32 cellular contexts compared by ENCODE assay signal in genomic region chr6:159089909-159090308, GRCh38. TPM values are rescaled to one million over a fixed set of nuclear protein-coding genes. Genes with fewer than 3 reads are reported as not detected.
DNase-seq lines count a peak whose midpoint lies in the region; ATAC-seq and TF ChIP-seq lines count a peak whose summit lies in the region.
"Had no signal": no experiment of that assay in that cellular context is flagged by ENCODE, and none has a peak within 500 bp of the region (broad histone marks: within the 10 kb centered on the region; RNA-seq: fewer than 3 reads in every experiment).

No MANE protein-coding gene starts in this region.

- no peaks in the 10 kb centered on the region for H3K36me3 Mint-ChIP-seq in activated T-cell treated with anti-CD3 and anti-CD28 coated beads, Interleukin-2, amount 50 U/mL, for 24 hours (ENCODE audit: low read depth)
- peaks cover 1% of the 10 kb centered on the region for H3K36me3 Mint-ChIP-seq in activated CD8-positive, alpha-beta memory T cell treated with anti-CD3 and anti-CD28 coated beads, Interleukin-2, amount 10 ng/mL, durations not matched to agents 7 days and 5 days
- H3K36me3 Mint-ChIP-seq: CD8-positive, alpha-beta T cell had no signal

- no peaks in the 10 kb centered on the region for H3K36me3 ChIP-seq in colonic mucosa
- H3K36me3 ChIP-seq: gastroesophageal sphincter, Peyer's patch, sigmoid colon had no signal

- H3K9me3 ChIP-seq in colonic mucosa, result no peaks in the 10 kb centered on the region
- H3K9me3 ChIP-seq: gastroesophageal sphincter, Peyer's patch, sigmoid colon had no signal

- no peaks in the 10 kb centered on the region for H3K4me1 ChIP-seq in colonic mucosa
- H3K4me1 ChIP-seq: gastroesophageal sphincter, sigmoid colon had no signal

- H3K4me3 ChIP-seq in colonic mucosa, result no peak overlapping the region
- H3K4me3 ChIP-seq: gastroesophageal sphincter, Peyer's patch, sigmoid colon had no signal

- no peak overlapping the region for H3K4me3 Mint-ChIP-seq in activated T-cell treated with anti-CD3 and anti-CD28 coated beads, Interleukin-2, amount 50 U/mL, for 24 hours
- H3K4me3 Mint-ChIP-seq in activated CD8-positive, alpha-beta memory T cell treated with anti-CD3 and anti-CD28 coated beads, Interleukin-2, amount 10 ng/mL, durations not matched to agents 7 days and 5 days, result no peak overlapping the region
- H3K4me3 Mint-ChIP-seq: B cell; CD8-positive, alpha-beta T cell; HFFc6; naive thymus-derived CD4-positive, alpha-beta T cell had no signal

- H3K27me3 Mint-ChIP-seq in activated T-cell treated with anti-CD3 and anti-CD28 coated beads, Interleukin-2, amount 50 U/mL, for 24 hours, result no peaks in the 10 kb centered on the region
- H3K27me3 Mint-ChIP-seq in activated CD8-positive, alpha-beta memory T cell treated with anti-CD3 and anti-CD28 coated beads, Interleukin-2, amount 10 ng/mL, durations not matched to agents 7 days and 5 days, result no peaks in the 10 kb centered on the region
- H3K27me3 Mint-ChIP-seq: B cell; naive thymus-derived CD4-positive, alpha-beta T cell had no signal

- no peak for DNase-seq in activated T-cell treated with anti-CD3 and anti-CD28 coated beads, Interleukin-2, amount 50 U/mL, for 24 hours
- DNase-seq in activated T-cell treated with anti-CD3 and anti-CD28 coated beads for 4 hours (no peak), colonic mucosa (peak; percentile 7), SIG-M5 treated with dmso at 0.1 percent for 504 hours (lab: John Stamatoyannopoulos, UW; ENCODE audit: unreplicated experiment) (no peak)
- peak; percentile 43 for DNase-seq in activated CD8-positive, alpha-beta memory T cell treated with anti-CD3 and anti-CD28 coated beads, Interleukin-2, amount 10 ng/mL, durations not matched to agents 7 days and 5 days
- peak; percentile 41 for DNase-seq in stimulated activated naive CD8-positive, alpha-beta T cell treated with anti-CD3 and anti-CD28 coated beads, Interleukin-15, Interleukin-2, amounts not matched to agents 100 U/mL and 50 U/mL, for 24 hours
- DNase-seq: activated CD4-positive, CD25-positive, alpha-beta regulatory T cell treated with anti-CD3 and anti-CD28 coated beads, Interleukin-2, amount 50 U/mL, for 72 hours; activated gamma-delta T cell treated with Interleukin-2 at 50 U/mL for 16 hours; amniotic stem cell; CD8-positive, alpha-beta T cell; GOT3; HFFc6; midbrain; naive thymus-derived CD4-positive, alpha-beta T cell; NCI-H1092 treated with DMSO at 0.1 percent for 48 hours; NCI-H187; NCI-H446 treated with DMSO at 0.1 percent for 48 hours; NCI-H82; nucleus accumbens; Peyer's patch; SHP77; sigmoid colon; stimulated activated CD4-positive, alpha-beta T cell treated with anti-CD3 and anti-CD28 coated beads, Interleukin-12 subunit alpha, Interleukin-12 subunit beta, amount 100 ng/mL, for 4 hours; stimulated activated CD4-positive, alpha-beta T cell treated with anti-CD3 and anti-CD28 coated beads, Interleukin-4, amount 100 ng/mL, for 1 hour; T-helper 2 cell had no signal

- CTCF ChIA-PET in activated CD8-positive, alpha-beta memory T cell treated with anti-CD3 and anti-CD28 coated beads, Interleukin-2, amount 10 ng/mL, durations not matched to agents 7 days and 5 days (lab: Charles Lee), result interaction anchor here (1.1 to 2.3 kb wide), 4 partner anchors 14 to 45 kb away, joined by 3 to 7 read pairs (median 4); partner anchors contain the start of gene TAGAP

- intact Hi-C loops in colonic mucosa (cut with DNase I), result no loop called here

- H3K9me3 Mint-ChIP-seq in activated T-cell treated with anti-CD3 and anti-CD28 coated beads, Interleukin-2, amount 50 U/mL, for 24 hours, result no peaks in the 10 kb centered on the region
- H3K9me3 Mint-ChIP-seq in activated CD8-positive, alpha-beta memory T cell treated with anti-CD3 and anti-CD28 coated beads, Interleukin-2, amount 10 ng/mL, durations not matched to agents 7 days and 5 days (ENCODE audit: low read depth), result no peaks in the 10 kb centered on the region
- H3K9me3 Mint-ChIP-seq: CD8-positive, alpha-beta T cell; HFFc6 had no signal

- H3K4me1 Mint-ChIP-seq in activated T-cell treated with anti-CD3 and anti-CD28 coated beads, Interleukin-2, amount 50 U/mL, for 24 hours (ENCODE audit: low read depth), result peaks cover 70% of the 10 kb centered on the region
- peaks cover 33% of the 10 kb centered on the region for H3K4me1 Mint-ChIP-seq in activated CD8-positive, alpha-beta memory T cell treated with anti-CD3 and anti-CD28 coated beads, Interleukin-2, amount 10 ng/mL, durations not matched to agents 7 days and 5 days

- H3K27ac ChIP-seq in colonic mucosa, result no peak overlapping the region
- H3K27ac ChIP-seq: gastroesophageal sphincter, Peyer's patch, sigmoid colon had no signal

- no peaks in the 10 kb centered on the region for H3K27me3 ChIP-seq in colonic mucosa
- H3K27me3 ChIP-seq: gastroesophageal sphincter, Peyer's patch, sigmoid colon had no signal

- H3K27ac Mint-ChIP-seq in activated T-cell treated with anti-CD3 and anti-CD28 coated beads, Interleukin-2, amount 50 U/mL, for 24 hours, result peak overlapping the region; percentile 63
- H3K27ac Mint-ChIP-seq in activated CD8-positive, alpha-beta memory T cell treated with anti-CD3 and anti-CD28 coated beads, Interleukin-2, amount 10 ng/mL, durations not matched to agents 7 days and 5 days, result no peak overlapping the region
- H3K27ac Mint-ChIP-seq: CD8-positive, alpha-beta T cell; HFFc6; progenitor cell of endocrine pancreas had no signal

- H3K9ac ChIP-seq in colonic mucosa (ENCODE audit: low read depth in 2 of 2, low read length in 2 of 2), result no peak overlapping the region

- no peak for TF ChIP-seq CTCF in colonic mucosa (IDR thresholded peaks at IDR 0.05)

- no peak for ATAC-seq in activated CD8-positive, alpha-beta memory T cell treated with anti-CD3 and anti-CD28 coated beads, Interleukin-2, amount 10 ng/mL, durations not matched to agents 7 days and 5 days
- ATAC-seq in stimulated activated naive CD8-positive, alpha-beta T cell treated with anti-CD3 and anti-CD28 coated beads, Interleukin-15, Interleukin-2, amounts not matched to agents 100 U/mL and 50 U/mL, for 24 hours, result peak; percentile 42
- no peak for ATAC-seq in GM18868 (IDR thresholded peaks at IDR 0.05; ENCODE audit: unreplicated experiment)
- ATAC-seq: CD8-positive, alpha-beta T cell; gastroesophageal sphincter; naive thymus-derived CD4-positive, alpha-beta T cell had no signal

RNA-seq across cellular contexts. Expression of gene TAGAP, which starts 45.1 kb away (rescaled TPM):
- total RNA-seq in activated CD8-positive, alpha-beta memory T cell treated with anti-CD3 and anti-CD28 coated beads, Interleukin-2, amount 10 ng/mL, durations not matched to agents 7 days and 5 days, result 10 to 100 TPM; 44.8 to 53.0 TPM
- 1 to 10 TPM; 1.1 to 2.3 TPM for total RNA-seq in colonic mucosa
- total RNA-seq: A673, chondrocyte, HFFc6, HT1080, progenitor cell of endocrine pancreas had no signal

Comparison
In these comparisons a context has a peak if more than half of its experiments do, and no peak if none do; other contexts are left out.
1. DNase-seq: peak in activated CD8-positive, alpha-beta memory T cell treated with anti-CD3 and anti-CD28 coated beads, Interleukin-2, amount 10 ng/mL, durations not matched to agents 7 days and 5 days (single experiment), colonic mucosa (single experiment) and stimulated activated naive CD8-positive, alpha-beta T cell treated with anti-CD3 and anti-CD28 coated beads, Interleukin-15, Interleukin-2, amounts not matched to agents 100 U/mL and 50 U/mL, for 24 hours (single experiment); none in activated T-cell treated with anti-CD3 and anti-CD28 coated beads, Interleukin-2, amount 50 U/mL, for 24 hours (single experiment), activated T-cell treated with anti-CD3 and anti-CD28 coated beads for 4 hours (single experiment) and SIG-M5 treated with dmso at 0.1 percent for 504 hours (single experiment).
2. RNA of gene TAGAP, which starts 45.1 kb away (total RNA-seq): 44.8 to 53.0 TPM in activated CD8-positive, alpha-beta memory T cell treated with anti-CD3 and anti-CD28 coated beads, Interleukin-2, amount 10 ng/mL, durations not matched to agents 7 days and 5 days; 1.1 to 2.3 TPM in colonic mucosa; every median in the first group is over 10 times any median in the second.